19 cellular contexts compared by ENCODE assay signal in genomic region chrX:96689951-96690350, GRCh38.
"Had no signal": no experiment of that assay in that cellular context is flagged by ENCODE, and none has a peak within 500 bp of the region (broad histone marks: within the 10 kb centered on the region; RNA-seq: fewer than 3 reads in every experiment).

No MANE protein-coding gene starts in this region.

- H3K4me3 ChIP-seq: cardiac muscle cell, sigmoid colon, testis, uterus had no signal

- FAIRE-seq: endometrium had no signal

- H3K36me3 ChIP-seq: cardiac muscle cell, sigmoid colon, uterus had no signal

- ATAC-seq: activated T-cell treated with anti-CD3 and anti-CD28 coated beads, Interleukin-2, amount 50 U/mL, for 72 hours; naive thymus-derived CD8-positive, alpha-beta T cell had no signal

- H3K27ac Mint-ChIP-seq: activated CD4-positive, alpha-beta memory T cell treated with anti-CD3 and anti-CD28 coated beads for 36 hours; activated naive CD4-positive, alpha-beta T cell treated with anti-CD3 and anti-CD28 coated beads for 36 hours; activated T-cell treated with anti-CD3 and anti-CD28 coated beads, Interleukin-2, amount 50 U/mL, for 72 hours; mesothelial cell of epicardium; naive thymus-derived CD8-positive, alpha-beta T cell had no signal

- H3K4me3 Mint-ChIP-seq: activated CD4-positive, alpha-beta memory T cell treated with anti-CD3 and anti-CD28 coated beads for 36 hours; activated naive CD4-positive, alpha-beta T cell treated with anti-CD3 and anti-CD28 coated beads for 36 hours; activated T-cell treated with anti-CD3 and anti-CD28 coated beads, Interleukin-2, amount 50 U/mL, for 72 hours; mesothelial cell of epicardium; naive thymus-derived CD8-positive, alpha-beta T cell had no signal

- H3K27me3 ChIP-seq: cardiac muscle cell, sigmoid colon, testis, uterus had no signal

- H3K27ac ChIP-seq: cardiac muscle cell, testis, uterus had no signal

- H3K9me3 Mint-ChIP-seq: activated CD4-positive, alpha-beta memory T cell treated with anti-CD3 and anti-CD28 coated beads for 36 hours; activated naive CD4-positive, alpha-beta T cell treated with anti-CD3 and anti-CD28 coated beads for 36 hours; activated T-cell treated with anti-CD3 and anti-CD28 coated beads, Interleukin-2, amount 50 U/mL, for 72 hours; mesothelial cell of epicardium; naive thymus-derived CD8-positive, alpha-beta T cell had no signal

- H3K36me3 Mint-ChIP-seq: activated CD4-positive, alpha-beta memory T cell treated with anti-CD3 and anti-CD28 coated beads for 36 hours; mesothelial cell of epicardium; naive thymus-derived CD8-positive, alpha-beta T cell had no signal

- H3K9me3 ChIP-seq: sigmoid colon, testis, uterus had no signal

- H3K27me3 Mint-ChIP-seq: activated CD4-positive, alpha-beta memory T cell treated with anti-CD3 and anti-CD28 coated beads for 36 hours; naive thymus-derived CD8-positive, alpha-beta T cell had no signal

- H3K4me1 ChIP-seq: testis, uterus had no signal

- DNase-seq: activated CD4-positive, alpha-beta memory T cell treated with anti-CD3 and anti-CD28 coated beads for 36 hours; activated CD4-positive, alpha-beta T cell treated with anti-CD3 and anti-CD28 coated beads for 48 hours; activated effector memory CD4-positive, alpha-beta T cell treated with Interleukin-2 at 50 U/mL for 16 hours; activated naive CD4-positive, alpha-beta T cell treated with anti-CD3 and anti-CD28 coated beads for 36 hours; activated T-cell treated with anti-CD3 and anti-CD28 coated beads, Interleukin-2, amount 50 U/mL, for 72 hours; amygdala; kidney glomerular epithelial cell; left ventricle myocardium superior; mammary epithelial cell; naive thymus-derived CD8-positive, alpha-beta T cell; retina; sigmoid colon; stimulated activated CD4-positive, alpha-beta T cell treated with anti-CD3 and anti-CD28 coated beads, Interleukin-2, amount 100 ng/mL, for 48 hours; stimulated activated naive CD4-positive, alpha-beta T cell; testis; uterus had no signal
